In the genomic region with DNA sequence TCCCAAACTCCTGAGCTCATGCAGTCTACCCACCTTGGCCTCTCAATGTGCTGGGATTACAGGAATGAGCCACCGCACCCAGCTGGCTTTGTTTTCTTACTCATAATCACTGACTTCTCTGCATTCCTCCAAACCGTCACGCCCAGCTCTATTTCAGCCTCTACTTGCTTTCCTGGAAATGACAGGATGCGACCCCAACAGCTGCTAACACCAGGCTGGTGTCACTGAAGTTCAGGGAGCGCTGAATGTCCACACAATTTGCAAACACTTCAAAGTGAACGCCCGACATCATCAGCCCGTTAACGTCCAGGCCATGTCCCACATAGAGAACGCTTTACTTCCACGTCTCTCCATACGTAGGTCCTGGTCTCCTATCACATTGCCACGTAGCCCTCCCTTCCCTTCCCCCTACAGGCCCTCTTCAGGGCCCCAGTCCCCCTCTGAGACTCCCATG, we compare ENCODE assay signal across 1 cellular context.
TF ChIP-seq lines count a peak whose summit lies in the region.

No MANE protein-coding gene starts in this region.

TF ChIP-seq in GM23338, 12 proteins besides CTCF, POLR2A, EP300 and RAD21 (continued from another document):
- TF ChIP-seq, protein P1, sequence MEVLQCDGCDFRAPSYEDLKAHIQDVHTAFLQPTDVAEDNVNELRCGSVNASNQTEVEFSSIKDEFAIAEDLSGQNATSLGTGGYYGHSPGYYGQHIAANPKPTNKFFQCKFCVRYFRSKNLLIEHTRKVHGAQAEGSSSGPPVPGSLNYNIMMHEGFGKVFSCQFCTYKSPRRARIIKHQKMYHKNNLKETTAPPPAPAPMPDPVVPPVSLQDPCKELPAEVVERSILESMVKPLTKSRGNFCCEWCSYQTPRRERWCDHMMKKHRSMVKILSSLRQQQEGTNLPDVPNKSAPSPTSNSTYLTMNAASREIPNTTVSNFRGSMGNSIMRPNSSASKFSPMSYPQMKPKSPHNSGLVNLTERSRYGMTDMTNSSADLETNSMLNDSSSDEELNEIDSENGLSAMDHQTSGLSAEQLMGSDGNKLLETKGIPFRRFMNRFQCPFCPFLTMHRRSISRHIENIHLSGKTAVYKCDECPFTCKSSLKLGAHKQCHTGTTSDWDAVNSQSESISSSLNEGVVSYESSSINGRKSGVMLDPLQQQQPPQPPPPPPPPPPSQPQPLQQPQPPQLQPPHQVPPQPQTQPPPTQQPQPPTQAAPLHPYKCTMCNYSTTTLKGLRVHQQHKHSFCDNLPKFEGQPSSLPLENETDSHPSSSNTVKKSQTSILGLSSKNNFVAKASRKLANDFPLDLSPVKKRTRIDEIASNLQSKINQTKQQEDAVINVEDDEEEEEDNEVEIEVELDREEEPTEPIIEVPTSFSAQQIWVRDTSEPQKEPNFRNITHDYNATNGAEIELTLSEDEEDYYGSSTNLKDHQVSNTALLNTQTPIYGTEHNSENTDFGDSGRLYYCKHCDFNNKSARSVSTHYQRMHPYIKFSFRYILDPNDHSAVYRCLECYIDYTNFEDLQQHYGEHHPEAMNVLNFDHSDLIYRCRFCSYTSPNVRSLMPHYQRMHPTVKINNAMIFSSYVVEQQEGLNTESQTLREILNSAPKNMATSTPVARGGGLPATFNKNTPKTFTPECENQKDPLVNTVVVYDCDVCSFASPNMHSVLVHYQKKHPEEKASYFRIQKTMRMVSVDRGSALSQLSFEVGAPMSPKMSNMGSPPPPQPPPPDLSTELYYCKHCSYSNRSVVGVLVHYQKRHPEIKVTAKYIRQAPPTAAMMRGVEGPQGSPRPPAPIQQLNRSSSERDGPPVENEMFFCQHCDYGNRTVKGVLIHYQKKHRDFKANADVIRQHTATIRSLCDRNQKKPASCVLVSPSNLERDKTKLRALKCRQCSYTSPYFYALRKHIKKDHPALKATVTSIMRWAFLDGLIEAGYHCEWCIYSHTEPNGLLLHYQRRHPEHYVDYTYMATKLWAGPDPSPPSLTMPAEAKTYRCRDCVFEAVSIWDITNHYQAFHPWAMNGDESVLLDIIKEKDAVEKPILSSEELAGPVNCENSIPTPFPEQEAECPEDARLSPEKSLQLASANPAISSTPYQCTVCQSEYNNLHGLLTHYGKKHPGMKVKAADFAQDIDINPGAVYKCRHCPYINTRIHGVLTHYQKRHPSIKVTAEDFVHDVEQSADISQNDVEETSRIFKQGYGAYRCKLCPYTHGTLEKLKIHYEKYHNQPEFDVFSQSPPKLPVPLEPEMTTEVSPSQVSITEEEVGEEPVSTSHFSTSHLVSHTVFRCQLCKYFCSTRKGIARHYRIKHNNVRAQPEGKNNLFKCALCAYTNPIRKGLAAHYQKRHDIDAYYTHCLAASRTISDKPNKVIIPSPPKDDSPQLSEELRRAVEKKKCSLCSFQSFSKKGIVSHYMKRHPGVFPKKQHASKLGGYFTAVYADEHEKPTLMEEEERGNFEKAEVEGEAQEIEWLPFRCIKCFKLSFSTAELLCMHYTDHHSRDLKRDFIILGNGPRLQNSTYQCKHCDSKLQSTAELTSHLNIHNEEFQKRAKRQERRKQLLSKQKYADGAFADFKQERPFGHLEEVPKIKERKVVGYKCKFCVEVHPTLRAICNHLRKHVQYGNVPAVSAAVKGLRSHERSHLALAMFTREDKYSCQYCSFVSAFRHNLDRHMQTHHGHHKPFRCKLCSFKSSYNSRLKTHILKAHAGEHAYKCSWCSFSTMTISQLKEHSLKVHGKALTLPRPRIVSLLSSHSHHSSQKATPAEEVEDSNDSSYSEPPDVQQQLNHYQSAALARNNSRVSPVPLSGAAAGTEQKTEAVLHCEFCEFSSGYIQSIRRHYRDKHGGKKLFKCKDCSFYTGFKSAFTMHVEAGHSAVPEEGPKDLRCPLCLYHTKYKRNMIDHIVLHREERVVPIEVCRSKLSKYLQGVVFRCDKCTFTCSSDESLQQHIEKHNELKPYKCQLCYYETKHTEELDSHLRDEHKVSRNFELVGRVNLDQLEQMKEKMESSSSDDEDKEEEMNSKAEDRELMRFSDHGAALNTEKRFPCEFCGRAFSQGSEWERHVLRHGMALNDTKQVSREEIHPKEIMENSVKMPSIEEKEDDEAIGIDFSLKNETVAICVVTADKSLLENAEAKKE (CRISPR knock-in tag; IDR thresholded peaks at IDR 0.05), result no peak
- TF ChIP-seq, protein P2, sequence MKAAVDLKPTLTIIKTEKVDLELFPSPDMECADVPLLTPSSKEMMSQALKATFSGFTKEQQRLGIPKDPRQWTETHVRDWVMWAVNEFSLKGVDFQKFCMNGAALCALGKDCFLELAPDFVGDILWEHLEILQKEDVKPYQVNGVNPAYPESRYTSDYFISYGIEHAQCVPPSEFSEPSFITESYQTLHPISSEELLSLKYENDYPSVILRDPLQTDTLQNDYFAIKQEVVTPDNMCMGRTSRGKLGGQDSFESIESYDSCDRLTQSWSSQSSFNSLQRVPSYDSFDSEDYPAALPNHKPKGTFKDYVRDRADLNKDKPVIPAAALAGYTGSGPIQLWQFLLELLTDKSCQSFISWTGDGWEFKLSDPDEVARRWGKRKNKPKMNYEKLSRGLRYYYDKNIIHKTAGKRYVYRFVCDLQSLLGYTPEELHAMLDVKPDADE (IDR thresholded peaks at IDR 0.05), result no peak
- TF ChIP-seq ZNF331 (CRISPR knock-in tag; IDR thresholded peaks at IDR 0.05; ENCODE audit: low read depth) (no peak), ZNF114 (CRISPR knock-in tag; IDR thresholded peaks at IDR 0.05) (no peak), JUNB (IDR thresholded peaks at IDR 0.05; ENCODE audit: unreplicated experiment) (no peak), EZH2phosphoT487 (IDR thresholded peaks at IDR 0.05; ENCODE audit: unreplicated experiment) (no peak)
